7 cellular contexts compared by ENCODE assay signal in the genomic region with DNA sequence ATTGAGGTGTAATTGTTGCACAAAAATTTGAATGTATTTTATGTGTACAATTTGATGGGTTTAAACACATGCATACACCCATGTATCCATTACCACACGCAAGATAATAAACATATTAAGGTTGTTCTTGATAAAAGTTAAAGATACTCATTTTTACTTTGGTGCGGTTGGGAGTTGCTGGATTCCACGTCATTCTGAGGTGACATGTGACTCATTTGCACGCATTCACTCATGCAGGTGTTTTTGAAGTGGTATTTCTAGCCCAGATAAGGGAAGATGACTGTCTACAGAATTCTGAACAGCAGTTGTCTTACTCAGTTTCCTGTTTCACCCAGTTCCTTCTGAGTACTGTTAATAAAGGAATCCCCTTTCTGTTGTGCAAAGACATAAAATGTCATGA.
DNase-seq lines count a peak whose midpoint lies in the region; ATAC-seq lines count a peak whose summit lies in the region.

No MANE protein-coding gene starts in this region.

- ATAC-seq in GM21381 (IDR thresholded peaks at IDR 0.05; ENCODE audit: unreplicated experiment) = peak; percentile 76

- DNase-seq in HT1080 (ENCODE audit: low read depth) (peak; percentile 85), iPS-NIHi11 (ENCODE audit: low spot score) (no peak), COR-L47 (lab: John Stamatoyannopoulos, UW) (no peak), dermis blood vessel endothelial cell (no peak)
- DNase-seq in activated naive CD4-positive, alpha-beta T cell treated with anti-CD3 and anti-CD28 coated beads, Interleukin-2, amount 50 U/mL, for 16 hours = peak; percentile 46
- peak; percentile 29 to 34 for DNase-seq in stimulated activated CD8-positive, alpha-beta memory T cell treated with anti-CD3 and anti-CD28 coated beads, Interleukin-7, amount 100 ng/mL, for 48 hours (ENCODE audit: extremely low read depth in 1 of 2, low read depth in 1 of 2)

Comparison
In these comparisons a context has a peak if more than half of its experiments do, and no peak if none do; other contexts are left out.
1. DNase-seq: peak in HT1080 (single experiment), activated naive CD4-positive, alpha-beta T cell treated with anti-CD3 and anti-CD28 coated beads, Interleukin-2, amount 50 U/mL, for 16 hours (single experiment) and stimulated activated CD8-positive, alpha-beta memory T cell treated with anti-CD3 and anti-CD28 coated beads, Interleukin-7, amount 100 ng/mL, for 48 hours (2 of 2); none in iPS-NIHi11 (single experiment), COR-L47 (single experiment) and dermis blood vessel endothelial cell (single experiment).